Comparison of ENCODE assay signal across 27 cellular contexts in the genomic region with DNA sequence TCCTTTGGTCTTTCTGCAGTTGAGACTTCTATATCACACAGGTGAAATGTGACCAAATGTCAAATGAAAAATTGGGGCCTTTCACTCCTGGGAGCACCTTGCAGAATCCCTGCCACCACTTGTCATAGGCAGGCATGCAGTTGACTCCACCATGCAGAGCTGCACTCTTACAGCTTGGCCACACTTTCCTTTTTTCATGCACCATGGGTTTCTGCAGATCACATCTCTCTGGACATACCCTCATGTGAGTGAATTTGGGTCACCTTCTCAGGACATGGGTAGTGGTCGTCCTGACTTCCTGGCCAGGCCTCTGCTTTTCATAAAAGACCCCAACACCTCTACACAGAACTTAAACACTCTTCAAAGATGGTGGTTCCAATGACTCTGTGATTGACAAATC.
"Had no signal": no experiment of that assay in that cellular context is flagged by ENCODE, and none has a peak within 500 bp of the region (broad histone marks: within the 10 kb centered on the region; RNA-seq: fewer than 3 reads in every experiment).

No MANE protein-coding gene starts in this region.

- H3K9me3 Mint-ChIP-seq: dendritic cell treated with granulocyte-macrophage colony-stimulating factor and Interleukin-4, amounts not matched to agents 40 ng/mL and 50 ng/mL, for 4 days; effector memory CD8-positive, alpha-beta T cell; endodermal cell had no signal

- H3K4me3 Mint-ChIP-seq: dendritic cell treated with granulocyte-macrophage colony-stimulating factor and Interleukin-4, amounts not matched to agents 40 ng/mL and 50 ng/mL, for 4 days; effector memory CD8-positive, alpha-beta T cell; endodermal cell had no signal

- H3K4me1 ChIP-seq: colonic mucosa, esophagus squamous epithelium, foreskin keratinocyte, gastrocnemius medialis, gastroesophageal sphincter had no signal

- FAIRE-seq: colon, endometrium, endothelial cell of umbilical vein, frontal cortex had no signal

- DNase-seq: colonic mucosa; cortex of kidney; dermis blood vessel endothelial cell; dorsolateral prefrontal cortex; effector CD4-positive, alpha-beta T cell; effector CD8-positive, alpha-beta T cell; effector memory CD4-positive, alpha-beta T cell; effector memory CD8-positive, alpha-beta T cell; endodermal cell; erythroblast; esophagus squamous epithelium; foreskin fibroblast; foreskin keratinocyte; foreskin melanocyte; gastrocnemius medialis; glutamatergic neuron; head of caudate nucleus; heart left ventricle had no signal

- H3K27ac ChIP-seq: colonic mucosa, coronary artery, dorsolateral prefrontal cortex, epithelial cell of prostate, esophagus muscularis mucosa, esophagus squamous epithelium, foreskin keratinocyte, gastrocnemius medialis, gastroesophageal sphincter, heart left ventricle had no signal

- H3K4me3 ChIP-seq: colonic mucosa, coronary artery, dorsolateral prefrontal cortex, esophagus muscularis mucosa, esophagus squamous epithelium, gastrocnemius medialis, gastroesophageal sphincter, heart left ventricle had no signal

- H3K9me3 ChIP-seq: colonic mucosa, esophagus muscularis mucosa, esophagus squamous epithelium, gastrocnemius medialis, gastroesophageal sphincter, heart left ventricle had no signal

- H3K36me3 ChIP-seq: colonic mucosa, esophagus muscularis mucosa, esophagus squamous epithelium, gastrocnemius medialis, gastroesophageal sphincter, heart left ventricle had no signal

- H3K27me3 Mint-ChIP-seq: dendritic cell treated with granulocyte-macrophage colony-stimulating factor and Interleukin-4, amounts not matched to agents 40 ng/mL and 50 ng/mL, for 4 days had no signal

- H3K27ac Mint-ChIP-seq: dendritic cell treated with granulocyte-macrophage colony-stimulating factor and Interleukin-4, amounts not matched to agents 40 ng/mL and 50 ng/mL, for 4 days; endodermal cell had no signal

- H3K27me3 ChIP-seq: colonic mucosa, dorsolateral prefrontal cortex, esophagus muscularis mucosa, esophagus squamous epithelium, gastrocnemius medialis, gastroesophageal sphincter, heart left ventricle had no signal
